1 cellular context compared by ENCODE assay signal in genomic region chr5:177300236-177300880, GRCh38.
TF ChIP-seq lines count a peak whose summit lies in the region.

No MANE protein-coding gene starts in this region.

TF ChIP-seq in endothelial cell of umbilical vein, 7 proteins besides CTCF, POLR2A, EP300 and RAD21 (continued from another document):
- TF ChIP-seq MAX (IDR thresholded peaks at IDR 0.05; ENCODE audit: insufficient read depth, insufficient read length), result no peak
- no peak for TF ChIP-seq MYC (IDR thresholded peaks at IDR 0.05; ENCODE audit: low read depth, low read length)
- TF ChIP-seq EZH2 (IDR thresholded peaks at IDR 0.05; ENCODE audit: borderline replicate concordance, low read depth, low read length, severe bottlenecking), result no peak
- no peak for TF ChIP-seq JUN (IDR thresholded peaks at IDR 0.05; ENCODE audit: borderline replicate concordance, insufficient read depth, insufficient read length, low read depth)
TF ChIP-seq in endothelial cell of umbilical vein: peak in this region for 0.
